ENCODE assay signal across 10 cellular contexts in genomic region chr6:148831064-148831463, GRCh38.
DNase-seq lines count a peak whose midpoint lies in the region; ATAC-seq and TF ChIP-seq lines count a peak whose summit lies in the region.
"Had no signal": no experiment of that assay in that cellular context is flagged by ENCODE, and none has a peak within 500 bp of the region (broad histone marks: within the 10 kb centered on the region; RNA-seq: fewer than 3 reads in every experiment).

No MANE protein-coding gene starts in this region.

- CTCF ChIA-PET in CD4-positive, alpha-beta T cell (lab: Charles Lee): no interaction called here

- H3K27ac ChIP-seq in CD4-positive, alpha-beta T cell (ENCODE audit: low read depth, low read length): no peak overlapping the region
- peak overlapping the region; percentile 33 for H3K27ac ChIP-seq in epithelial cell of prostate
- H3K27ac ChIP-seq: C4-2B, pancreas had no signal

- peak overlapping the region; percentile 72 for H3K4me3 Mint-ChIP-seq in CD4-positive, alpha-beta T cell
- H3K4me3 Mint-ChIP-seq in T-helper 2 cell treated with Interferon-gamma antibody and Interleukin-4, amounts not matched to agents 5 μg/mL and 100 μg/mL, for 36 hours: peak overlapping the region; percentile 68

- H3K27me3 Mint-ChIP-seq in CD4-positive, alpha-beta T cell: no peaks in the 10 kb centered on the region
- H3K27me3 Mint-ChIP-seq in T-helper 2 cell treated with Interferon-gamma antibody and Interleukin-4, amounts not matched to agents 5 μg/mL and 100 μg/mL, for 36 hours (ENCODE audit: low read depth): peaks cover 21% of the 10 kb centered on the region

- H3K27ac Mint-ChIP-seq in CD4-positive, alpha-beta T cell: peak overlapping the region; percentile 72
- no peak overlapping the region for H3K27ac Mint-ChIP-seq in T-helper 2 cell treated with Interferon-gamma antibody and Interleukin-4, amounts not matched to agents 5 μg/mL and 100 μg/mL, for 36 hours

- H3K36me3 Mint-ChIP-seq in CD4-positive, alpha-beta T cell (ENCODE audit: low read depth): no peaks in the 10 kb centered on the region
- H3K36me3 Mint-ChIP-seq in T-helper 2 cell treated with Interferon-gamma antibody and Interleukin-4, amounts not matched to agents 5 μg/mL and 100 μg/mL, for 36 hours (ENCODE audit: low read depth): no peaks in the 10 kb centered on the region

- TF ChIP-seq CTCF in CD4-positive, alpha-beta T cell (IDR thresholded peaks at IDR 0.05): no peak

- H3K9me3 Mint-ChIP-seq in CD4-positive, alpha-beta T cell: no peaks in the 10 kb centered on the region
- H3K9me3 Mint-ChIP-seq in T-helper 2 cell treated with Interferon-gamma antibody and Interleukin-4, amounts not matched to agents 5 μg/mL and 100 μg/mL, for 36 hours: no peaks in the 10 kb centered on the region

- intact Hi-C loops in CD4-positive, alpha-beta T cell (cut with DNase I, micrococcal nuclease): loop anchor here in 1 of 2 experiments (5.0 kb wide), 2 partner anchors 69 to 84 kb away; partner anchors contain the start of gene UST

- peak; percentile 83 for ATAC-seq in CD4-positive, alpha-beta T cell (ENCODE audit: poor library complexity)
- ATAC-seq in GM21529 (IDR thresholded peaks at IDR 0.05; ENCODE audit: unreplicated experiment) (peak; percentile 75), GM18861 (IDR thresholded peaks at IDR 0.05; ENCODE audit: unreplicated experiment) (no peak), GM21423 (IDR thresholded peaks at IDR 0.05; ENCODE audit: unreplicated experiment) (no peak), GM21528 (IDR thresholded peaks at IDR 0.05; ENCODE audit: low FRiP score, unreplicated experiment) (no peak)
- ATAC-seq: pancreas had no signal

- POLR2A ChIA-PET in CD4-positive, alpha-beta T cell (lab: Charles Lee): interaction anchor here (1.0 kb wide), 1 partner anchor 60 kb away, joined by 3 read pairs; no protein-coding TSS in a partner anchor

- H3K27me3 ChIP-seq in CD4-positive, alpha-beta T cell (ENCODE audit: control insufficient read depth, insufficient read depth, low read length): no peaks in the 10 kb centered on the region
- H3K27me3 ChIP-seq: pancreas had no signal

- peaks cover 31% of the 10 kb centered on the region for H3K4me1 Mint-ChIP-seq in CD4-positive, alpha-beta T cell (ENCODE audit: low read depth)
- peaks cover 8% of the 10 kb centered on the region for H3K4me1 Mint-ChIP-seq in T-helper 2 cell treated with Interferon-gamma antibody and Interleukin-4, amounts not matched to agents 5 μg/mL and 100 μg/mL, for 36 hours (ENCODE audit: low read depth)

- DNase-seq in CD4-positive, alpha-beta T cell: peak in 9 of 10 experiments; percentile 3 to 16 (median 9)
- DNase-seq in T-helper 2 cell treated with Interferon-gamma antibody and Interleukin-4, amounts not matched to agents 5 μg/mL and 100 μg/mL, for 36 hours (ENCODE audit: low spot score): no peak
- DNase-seq in epithelial cell of prostate (ENCODE audit: low read depth, low spot score) (no peak), AG08396 (ENCODE audit: low spot score) (no peak)
- DNase-seq: pancreas had no signal

- no peaks in the 10 kb centered on the region for H3K9me3 ChIP-seq in CD4-positive, alpha-beta T cell (ENCODE audit: control insufficient read depth, low read length)
- H3K9me3 ChIP-seq: pancreas had no signal

Comparison
In these comparisons a context has a peak if more than half of its experiments do, and no peak if none do; other contexts are left out.
1. ATAC-seq: peak in CD4-positive, alpha-beta T cell (single experiment) and GM21529 (single experiment); none in GM18861 (single experiment), GM21423 (single experiment) and GM21528 (single experiment).
2. DNase-seq: peak in CD4-positive, alpha-beta T cell (9 of 10); none in T-helper 2 cell treated with Interferon-gamma antibody and Interleukin-4, amounts not matched to agents 5 μg/mL and 100 μg/mL, for 36 hours (single experiment), epithelial cell of prostate (single experiment) and AG08396 (single experiment).